In genomic region chr3:130892759-130893239, GRCh38 we compare ENCODE assay signal across 1 cellular context.
TF ChIP-seq lines count a peak whose summit lies in the region.

No MANE protein-coding gene starts in this region.

TF ChIP-seq in HCT116, 20 proteins besides CTCF, POLR2A, EP300 and RAD21 (continued from another document):
- TF ChIP-seq, protein P1, sequence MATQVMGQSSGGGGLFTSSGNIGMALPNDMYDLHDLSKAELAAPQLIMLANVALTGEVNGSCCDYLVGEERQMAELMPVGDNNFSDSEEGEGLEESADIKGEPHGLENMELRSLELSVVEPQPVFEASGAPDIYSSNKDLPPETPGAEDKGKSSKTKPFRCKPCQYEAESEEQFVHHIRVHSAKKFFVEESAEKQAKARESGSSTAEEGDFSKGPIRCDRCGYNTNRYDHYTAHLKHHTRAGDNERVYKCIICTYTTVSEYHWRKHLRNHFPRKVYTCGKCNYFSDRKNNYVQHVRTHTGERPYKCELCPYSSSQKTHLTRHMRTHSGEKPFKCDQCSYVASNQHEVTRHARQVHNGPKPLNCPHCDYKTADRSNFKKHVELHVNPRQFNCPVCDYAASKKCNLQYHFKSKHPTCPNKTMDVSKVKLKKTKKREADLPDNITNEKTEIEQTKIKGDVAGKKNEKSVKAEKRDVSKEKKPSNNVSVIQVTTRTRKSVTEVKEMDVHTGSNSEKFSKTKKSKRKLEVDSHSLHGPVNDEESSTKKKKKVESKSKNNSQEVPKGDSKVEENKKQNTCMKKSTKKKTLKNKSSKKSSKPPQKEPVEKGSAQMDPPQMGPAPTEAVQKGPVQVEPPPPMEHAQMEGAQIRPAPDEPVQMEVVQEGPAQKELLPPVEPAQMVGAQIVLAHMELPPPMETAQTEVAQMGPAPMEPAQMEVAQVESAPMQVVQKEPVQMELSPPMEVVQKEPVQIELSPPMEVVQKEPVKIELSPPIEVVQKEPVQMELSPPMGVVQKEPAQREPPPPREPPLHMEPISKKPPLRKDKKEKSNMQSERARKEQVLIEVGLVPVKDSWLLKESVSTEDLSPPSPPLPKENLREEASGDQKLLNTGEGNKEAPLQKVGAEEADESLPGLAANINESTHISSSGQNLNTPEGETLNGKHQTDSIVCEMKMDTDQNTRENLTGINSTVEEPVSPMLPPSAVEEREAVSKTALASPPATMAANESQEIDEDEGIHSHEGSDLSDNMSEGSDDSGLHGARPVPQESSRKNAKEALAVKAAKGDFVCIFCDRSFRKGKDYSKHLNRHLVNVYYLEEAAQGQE (IDR thresholded peaks at IDR 0.05; ENCODE audit: low read depth), result no peak
- TF ChIP-seq EZH2phosphoT487 (IDR thresholded peaks at IDR 0.05; ENCODE audit: borderline replicate concordance) (no peak), CBX3 (IDR thresholded peaks at IDR 0.05; ENCODE audit: low read depth) (no peak)
- TF ChIP-seq, protein P2, sequence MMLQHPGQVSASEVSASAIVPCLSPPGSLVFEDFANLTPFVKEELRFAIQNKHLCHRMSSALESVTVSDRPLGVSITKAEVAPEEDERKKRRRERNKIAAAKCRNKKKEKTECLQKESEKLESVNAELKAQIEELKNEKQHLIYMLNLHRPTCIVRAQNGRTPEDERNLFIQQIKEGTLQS (IDR thresholded peaks at IDR 0.05), result no peak
TF ChIP-seq in HCT116: peak in this region for 3.
